Comparison of ENCODE assay signal across 30 cellular contexts in genomic region chr7:125254521-125254920, GRCh38.
"Had no signal": no experiment of that assay in that cellular context is flagged by ENCODE, and none has a peak within 500 bp of the region (broad histone marks: within the 10 kb centered on the region; RNA-seq: fewer than 3 reads in every experiment).

No MANE protein-coding gene starts in this region.

- H3K9me3 ChIP-seq: ascending aorta, MG63, Peyer's patch had no signal

- DNase-seq: activated CD4-positive, alpha-beta T cell treated with anti-CD3 and anti-CD28 coated beads, Interleukin-2, amount 10 ng/mL, durations not matched to agents 24 days and 14 days; activated CD4-positive, alpha-beta T cell treated with anti-CD3 and anti-CD28 coated beads, Interleukin-2, amount 50 U/mL, for 4 hours; activated CD8-positive, alpha-beta T cell treated with anti-CD3 and anti-CD28 coated beads for 36 hours; activated gamma-delta T cell; activated naive CD4-positive, alpha-beta T cell treated with Interleukin-2 at 50 U/mL for 16 hours; activated naive CD8-positive, alpha-beta T cell treated with anti-CD3 and anti-CD28 coated beads, Interleukin-2, amount 10 ng/mL, durations not matched to agents 7 days and 5 days; activated T-cell treated with anti-CD3 and anti-CD28 coated beads, Interleukin-2, amount 50 U/mL, for 1 hour; activated T-cell treated with anti-CD3 and anti-CD28 coated beads, Interleukin-2, amount 50 U/mL, for 72 hours; amygdala; caudate nucleus; Karpas-422; KBM-7; MG63; NCI-H1048; NCI-H1105 treated with DMSO at 0.1 percent for 48 hours; NCI-H1436; NCI-H1694 treated with DMSO at 0.1 percent for 48 hours; NCI-H2029; NCI-H345; NCI-H524 treated with DMSO at 0.1 percent for 48 hours; Peyer's patch; RPMI8226; SIG-M5; SW 1271; T-helper 1 cell; T1000; WERI-Rb-1 had no signal

- H3K4me1 ChIP-seq: ascending aorta, Peyer's patch had no signal

- H3K27me3 ChIP-seq: ascending aorta, MG63, Peyer's patch had no signal

- H3K9me3 Mint-ChIP-seq: activated CD4-positive, alpha-beta T cell treated with anti-CD3 and anti-CD28 coated beads, Interleukin-2, amount 10 ng/mL, durations not matched to agents 24 days and 14 days; activated CD8-positive, alpha-beta T cell treated with anti-CD3 and anti-CD28 coated beads for 36 hours had no signal

- H3K36me3 Mint-ChIP-seq: activated naive CD4-positive, alpha-beta T cell treated with anti-CD3 and anti-CD28 coated beads, Interleukin-2, amount 50 U/mL, for 24 hours; activated naive CD8-positive, alpha-beta T cell treated with anti-CD3 and anti-CD28 coated beads, Interleukin-2, amount 10 ng/mL, durations not matched to agents 7 days and 5 days had no signal

- H3K27ac Mint-ChIP-seq: activated CD4-positive, alpha-beta T cell treated with anti-CD3 and anti-CD28 coated beads, Interleukin-2, amount 10 ng/mL, durations not matched to agents 24 days and 14 days; activated CD8-positive, alpha-beta T cell treated with anti-CD3 and anti-CD28 coated beads for 36 hours; activated naive CD4-positive, alpha-beta T cell treated with anti-CD3 and anti-CD28 coated beads, Interleukin-2, amount 50 U/mL, for 24 hours; activated naive CD8-positive, alpha-beta T cell treated with anti-CD3 and anti-CD28 coated beads, Interleukin-2, amount 10 ng/mL, durations not matched to agents 7 days and 5 days; activated T-cell treated with anti-CD3 and anti-CD28 coated beads, Interleukin-2, amount 50 U/mL, for 72 hours; activated T-helper 2 cell treated with anti-CD3 and anti-CD28 coated beads, Interferon-gamma antibody, Interleukin-2, Interleukin-4, amounts not matched to agents 10 μg/mL and 5 μg/mL and 100 μg/mL, durations not matched to agents 14 hours and 24 hours and 36 hours had no signal

- H3K36me3 ChIP-seq: ascending aorta, MG63, Peyer's patch, WERI-Rb-1 had no signal

- H3K27me3 Mint-ChIP-seq: activated CD4-positive, alpha-beta T cell treated with anti-CD3 and anti-CD28 coated beads, Interleukin-2, amount 10 ng/mL, durations not matched to agents 24 days and 14 days; activated CD8-positive, alpha-beta T cell treated with anti-CD3 and anti-CD28 coated beads for 36 hours; activated naive CD4-positive, alpha-beta T cell treated with anti-CD3 and anti-CD28 coated beads, Interleukin-2, amount 50 U/mL, for 24 hours; activated naive CD8-positive, alpha-beta T cell treated with anti-CD3 and anti-CD28 coated beads, Interleukin-2, amount 10 ng/mL, durations not matched to agents 7 days and 5 days had no signal

- H3K4me3 ChIP-seq: ascending aorta, MG63, Peyer's patch had no signal

- H3K4me3 Mint-ChIP-seq: activated CD4-positive, alpha-beta T cell treated with anti-CD3 and anti-CD28 coated beads, Interleukin-2, amount 10 ng/mL, durations not matched to agents 24 days and 14 days; activated CD8-positive, alpha-beta T cell treated with anti-CD3 and anti-CD28 coated beads for 36 hours; activated naive CD4-positive, alpha-beta T cell treated with anti-CD3 and anti-CD28 coated beads, Interleukin-2, amount 50 U/mL, for 24 hours; activated naive CD8-positive, alpha-beta T cell treated with anti-CD3 and anti-CD28 coated beads, Interleukin-2, amount 10 ng/mL, durations not matched to agents 7 days and 5 days; activated T-cell treated with anti-CD3 and anti-CD28 coated beads, Interleukin-2, amount 50 U/mL, for 72 hours had no signal

- H3K27ac ChIP-seq: ascending aorta, Peyer's patch, WERI-Rb-1 had no signal

- H3K4me1 Mint-ChIP-seq: activated CD4-positive, alpha-beta T cell treated with anti-CD3 and anti-CD28 coated beads, Interleukin-2, amount 10 ng/mL, durations not matched to agents 24 days and 14 days; activated naive CD4-positive, alpha-beta T cell treated with anti-CD3 and anti-CD28 coated beads, Interleukin-2, amount 50 U/mL, for 24 hours; activated naive CD8-positive, alpha-beta T cell treated with anti-CD3 and anti-CD28 coated beads, Interleukin-2, amount 10 ng/mL, durations not matched to agents 7 days and 5 days had no signal
